ENCODE assay signal across 21 cellular contexts in genomic region chr12:67436230-67436629, GRCh38.
DNase-seq lines count a peak whose midpoint lies in the region; TF ChIP-seq lines count a peak whose summit lies in the region.
"Had no signal": no experiment of that assay in that cellular context is flagged by ENCODE, and none has a peak within 500 bp of the region (broad histone marks: within the 10 kb centered on the region; RNA-seq: fewer than 3 reads in every experiment).

No MANE protein-coding gene starts in this region.

- H4K91ac ChIP-seq in mesenchymal stem cell (ENCODE audit: low read length), result no peak overlapping the region

- H2BK120ac ChIP-seq in mesenchymal stem cell (ENCODE audit: low read depth, low read length), result no peak overlapping the region

- H3K4me3 ChIP-seq in HEK293 (ENCODE audit: low read depth, low read length) (no peak overlapping the region), mesenchymal stem cell (ENCODE audit: insufficient read depth in 1 of 2, low read depth in 1 of 2, low read length in 2 of 2) (no peak overlapping the region), tibial artery (no peak overlapping the region)
- H3K4me3 ChIP-seq: GM12878, HAP-1 had no signal

- peak; percentile 8 for DNase-seq in SW480 (ENCODE audit: low spot score)
- DNase-seq in mesenchymal stem cell, result peak; percentile 28
- no peak for DNase-seq in tibial artery
- DNase-seq in activated effector memory CD4-positive, alpha-beta T cell treated with Interleukin-2 at 50 U/mL for 16 hours, result no peak
- no peak for DNase-seq in activated CD4-positive, alpha-beta T cell treated with anti-CD3 and anti-CD28 coated beads, Interleukin-2, amount 50 U/mL, for 1 hour
- no peak for DNase-seq in activated gamma-delta T cell (lab: John Stamatoyannopoulos, UW)
- DNase-seq: BE2C; Calu3; CD4-positive, alpha-beta T cell; DMS53; KG1; NCI-H1092; NCI-H2107; NCI-H345; NK-92 treated with Interleukin-12 subunit alpha and Interleukin-12 subunit beta, amount 100 ng/mL, for 24 hours; OCI-M1; RPMI8226; SW 1271 had no signal

- H2BK5ac ChIP-seq in mesenchymal stem cell (ENCODE audit: low read depth, low read length, poor library complexity, severe bottlenecking), result no peak overlapping the region

- peak overlapping the region in 1 of 2 experiments; percentile 92 for H3K18ac ChIP-seq in mesenchymal stem cell (ENCODE audit: low read depth in 1 of 2, low read length in 2 of 2)

- peak overlapping the region in 1 of 2 experiments; percentile 75 for H3K4ac ChIP-seq in mesenchymal stem cell (ENCODE audit: low read depth in 1 of 2, low read length in 2 of 2)

- H2AFZ ChIP-seq in mesenchymal stem cell (ENCODE audit: low read depth, low read length), result no peak overlapping the region

- no peaks in the 10 kb centered on the region for H3K79me1 ChIP-seq in mesenchymal stem cell (replicated peaks; ENCODE audit: low read length, poor library complexity, severe bottlenecking)

- TF ChIP-seq CTCF in HEK293 (tag by site-specific recombination; IDR thresholded peaks at IDR 0.05), result no peak
- TF ChIP-seq CTCF in tibial artery (IDR thresholded peaks at IDR 0.05), result no peak

- H3K9ac ChIP-seq in mesenchymal stem cell (ENCODE audit: low read length), result no peak overlapping the region

- H3K14ac ChIP-seq in mesenchymal stem cell (ENCODE audit: low read length in 2 of 2), result no peak overlapping the region

- H2AK5ac ChIP-seq in mesenchymal stem cell (ENCODE audit: low read length, severe bottlenecking), result no peak overlapping the region

- H3K36me3 ChIP-seq in HEK293 (ENCODE audit: control insufficient read depth in 2 of 2, insufficient read depth in 1 of 2, low read length in 2 of 2), result no peaks in the 10 kb centered on the region
- H3K36me3 ChIP-seq in mesenchymal stem cell (ENCODE audit: control insufficient read depth in 1 of 2, insufficient read depth in 2 of 2, low read depth in 1 of 2, low read length in 2 of 2), result no peaks in the 10 kb centered on the region
- no peaks in the 10 kb centered on the region for H3K36me3 ChIP-seq in tibial artery
- H3K36me3 ChIP-seq: BE2C, HAP-1 had no signal

- H2BK12ac ChIP-seq in mesenchymal stem cell (ENCODE audit: low read length in 2 of 2), result no peak overlapping the region

- H2BK15ac ChIP-seq in mesenchymal stem cell (ENCODE audit: low read depth, poor library complexity, severe bottlenecking), result no peak overlapping the region

- peaks cover 8% of the 10 kb centered on the region; the same call in 1 of the 2 replicates for H3K4me1 ChIP-seq in HEK293 (ENCODE audit: control insufficient read depth, insufficient read depth, low read length)
- H3K4me1 ChIP-seq in mesenchymal stem cell (ENCODE audit: control insufficient read depth, insufficient read depth, low read depth, low read length), result peaks cover 3% of the 10 kb centered on the region
- H3K4me1 ChIP-seq in tibial artery, result peaks cover 0 to 35% (median 23%) of the 10 kb centered on the region in 4 donors
- H3K4me1 ChIP-seq: HAP-1 had no signal

- no peak overlapping the region for H4K8ac ChIP-seq in mesenchymal stem cell (ENCODE audit: low read length)

- intact Hi-C loops in tibial artery (cut with DNase I; ENCODE audit: low total_unique reads), result loop anchor here (10.0 kb wide), 1 partner anchor 509 kb away; no protein-coding TSS in a partner anchor

- H3K9me3 ChIP-seq in HEK293 (ENCODE audit: control insufficient read depth, insufficient read depth, low read depth, low read length), result no peaks in the 10 kb centered on the region
- no peaks in the 10 kb centered on the region for H3K9me3 ChIP-seq in mesenchymal stem cell (ENCODE audit: control insufficient read depth, low read length)
- H3K9me3 ChIP-seq in tibial artery, result no peaks in the 10 kb centered on the region
- H3K9me3 ChIP-seq: BE2C, HAP-1 had no signal

- H3K27me3 ChIP-seq in mesenchymal stem cell (ENCODE audit: control insufficient read depth in 1 of 2, insufficient read depth in 1 of 2, low read length in 2 of 2) (no peaks in the 10 kb centered on the region), tibial artery (no peaks in the 10 kb centered on the region)
- H3K27me3 ChIP-seq: BE2C had no signal

- no peak overlapping the region for H3K4me2 ChIP-seq in mesenchymal stem cell (ENCODE audit: low read length, poor library complexity, severe bottlenecking)

- CTCF ChIA-PET in HEK293 (lab: Yijun Ruan, JAX), result interaction anchor here (0.6 to 1.2 kb wide), 2 partner anchors 157 to 565 kb away, joined by 4 read pairs; no protein-coding TSS in a partner anchor

- no CpG with 5 or more reads among the region's 2 CpGs for WGBS in mesenchymal stem cell

- H3K23ac ChIP-seq in mesenchymal stem cell (ENCODE audit: low read length in 2 of 2), result no peak overlapping the region

- POLR2A ChIA-PET in HEK293 (lab: Yijun Ruan, JAX), result no interaction called here

- H3K27ac ChIP-seq in HEK293 (ENCODE audit: extremely low read depth, low read depth, low read length) (no peak overlapping the region), mesenchymal stem cell (ENCODE audit: low read length, poor library complexity, severe bottlenecking) (no peak overlapping the region), tibial artery (peak overlapping the region; percentile 72 to 73)

TF ChIP-seq in HEK293, 187 proteins besides CTCF, POLR2A, EP300 and RAD21:
- TF ChIP-seq ZNF391 (tag by site-specific recombination; IDR thresholded peaks at IDR 0.05; ENCODE audit: borderline replicate concordance, low read depth) (no peak), KLF9 (tag by site-specific recombination; IDR thresholded peaks at IDR 0.05; ENCODE audit: low read depth) (no peak), ZNF157 (tag by site-specific recombination; IDR thresholded peaks at IDR 0.05) (no peak), ZNF654 (tag by site-specific recombination; IDR thresholded peaks at IDR 0.05; ENCODE audit: low read depth) (no peak)
- TF ChIP-seq, protein P1, sequence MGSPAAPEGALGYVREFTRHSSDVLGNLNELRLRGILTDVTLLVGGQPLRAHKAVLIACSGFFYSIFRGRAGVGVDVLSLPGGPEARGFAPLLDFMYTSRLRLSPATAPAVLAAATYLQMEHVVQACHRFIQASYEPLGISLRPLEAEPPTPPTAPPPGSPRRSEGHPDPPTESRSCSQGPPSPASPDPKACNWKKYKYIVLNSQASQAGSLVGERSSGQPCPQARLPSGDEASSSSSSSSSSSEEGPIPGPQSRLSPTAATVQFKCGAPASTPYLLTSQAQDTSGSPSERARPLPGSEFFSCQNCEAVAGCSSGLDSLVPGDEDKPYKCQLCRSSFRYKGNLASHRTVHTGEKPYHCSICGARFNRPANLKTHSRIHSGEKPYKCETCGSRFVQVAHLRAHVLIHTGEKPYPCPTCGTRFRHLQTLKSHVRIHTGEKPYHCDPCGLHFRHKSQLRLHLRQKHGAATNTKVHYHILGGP (tag by site-specific recombination; IDR thresholded peaks at IDR 0.05), result peak; percentile 56; the same call in 1 of the 2 replicates

Comparison
In these comparisons a context has a peak if more than half of its experiments do, and no peak if none do; other contexts are left out.
1. H3K27ac ChIP-seq: peak in tibial artery (2 of 2); none in HEK293 (single experiment) and mesenchymal stem cell (single experiment).
2. DNase-seq: peak in SW480 (single experiment) and mesenchymal stem cell (single experiment); none in tibial artery (0 of 2), activated effector memory CD4-positive, alpha-beta T cell treated with Interleukin-2 at 50 U/mL for 16 hours (single experiment), activated CD4-positive, alpha-beta T cell treated with anti-CD3 and anti-CD28 coated beads, Interleukin-2, amount 50 U/mL, for 1 hour (single experiment) and activated gamma-delta T cell (single experiment).